8 cellular contexts compared by ENCODE assay signal in genomic region chr3:47380026-47380600, GRCh38. TPM values are rescaled to one million over a fixed set of nuclear protein-coding genes. Genes with fewer than 3 reads are reported as not detected.
DNase-seq lines count a peak whose midpoint lies in the region; ATAC-seq and TF ChIP-seq lines count a peak whose summit lies in the region.

No MANE protein-coding gene starts in this region.

- ATAC-seq in HG02840 (IDR thresholded peaks at IDR 0.05; ENCODE audit: low FRiP score, unreplicated experiment): no peak

- no peaks in the 10 kb centered on the region for H3K9me3 ChIP-seq in SK-N-MC (ENCODE audit: low read depth, low read length)

- H3K36me3 ChIP-seq in SK-N-MC (ENCODE audit: insufficient read depth, low read length): no peaks in the 10 kb centered on the region

- H3K27ac ChIP-seq in SK-N-MC: no peak overlapping the region

- DNase-seq in NCI-H146 treated with DMSO at 0.1 percent for 48 hours (lab: John Stamatoyannopoulos, UW; ENCODE audit: unreplicated experiment) (peak; percentile 35), NCI-H146 (lab: John Stamatoyannopoulos, UW) (no peak), SK-N-MC (ENCODE audit: low read depth, low spot score) (no peak), fibroblast of villous mesenchyme (ENCODE audit: low read depth) (no peak), skeletal muscle cell (ENCODE audit: low read depth) (no peak), NCI-H82 treated with DMSO at 0.1 percent for 48 hours (lab: John Stamatoyannopoulos, UW; ENCODE audit: unreplicated experiment) (no peak), SW480 (ENCODE audit: low spot score) (no peak)

- TF ChIP-seq CTCF in fibroblast of villous mesenchyme (IDR thresholded peaks at IDR 0.05; ENCODE audit: insufficient read depth, low read depth, low read length): peak; percentile 10

- H3K9ac ChIP-seq in SK-N-MC (ENCODE audit: insufficient read length): peak overlapping the region; percentile 92

- H3K4me3 ChIP-seq in SK-N-MC (peak overlapping the region; percentile 87), fibroblast of villous mesenchyme (ENCODE audit: low read depth, low read length) (peak overlapping the region; percentile 98), skeletal muscle cell (ENCODE audit: low read depth, low read length) (peak overlapping the region; percentile 95)

RNA-seq across cellular contexts. Expression of gene PTPN23, which starts 0.7 kb away (rescaled TPM):
- total RNA-seq in fibroblast of villous mesenchyme: 20.7 and 25.4 TPM in 2 replicates
